ENCODE assay signal across 23 cellular contexts in the genomic region with DNA sequence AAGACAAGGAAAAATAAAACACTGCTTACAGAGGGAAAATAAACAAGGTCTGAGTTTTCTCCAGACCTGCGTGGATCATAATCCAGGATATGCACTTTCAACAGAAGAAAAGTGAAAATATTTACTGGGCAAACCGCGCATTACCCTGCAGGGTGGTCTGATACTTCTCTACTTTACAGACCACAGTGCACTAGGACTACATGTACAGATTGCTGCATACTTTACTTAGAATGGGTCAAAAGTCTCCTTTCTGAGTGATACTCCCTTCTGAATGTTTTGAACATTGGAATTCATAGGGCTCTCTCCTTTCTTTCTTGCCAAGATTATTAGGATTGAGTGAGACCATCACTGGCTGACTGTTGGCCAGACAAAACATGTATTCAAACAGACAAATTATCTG. TPM values are rescaled to one million over a fixed set of nuclear protein-coding genes. Genes with fewer than 3 reads are reported as not detected.
DNase-seq lines count a peak whose midpoint lies in the region; ATAC-seq and TF ChIP-seq lines count a peak whose summit lies in the region.
"Had no signal": no experiment of that assay in that cellular context is flagged by ENCODE, and none has a peak within 500 bp of the region (broad histone marks: within the 10 kb centered on the region; RNA-seq: fewer than 3 reads in every experiment).

No MANE protein-coding gene starts in this region.

- no peak for TF ChIP-seq POLR2A in uterus (IDR thresholded peaks at IDR 0.05)

- TF ChIP-seq CTCF in RWPE2 (IDR thresholded peaks at IDR 0.05; ENCODE audit: poor library complexity, severe bottlenecking) (no peak), choroid plexus epithelial cell (conservative IDR thresholded peaks at IDR 0.05; ENCODE audit: low read depth, low read length) (no peak), nephron (IDR thresholded peaks at IDR 0.05; ENCODE audit: unreplicated experiment in 3 of 3) (no peak), uterus (IDR thresholded peaks at IDR 0.05) (no peak)

- H3K9me3 Mint-ChIP-seq in nephron = peaks cover 16% of the 10 kb centered on the region

- H3K4me1 ChIP-seq in RWPE2 (ENCODE audit: insufficient read depth, poor library complexity, severe bottlenecking) (peaks cover 16% of the 10 kb centered on the region), uterus (peaks cover 0 to 15% of the 10 kb centered on the region in 2 donors)
- H3K4me1 ChIP-seq: BLaER1, Caco-2 had no signal

- H3K27me3 ChIP-seq in RWPE2 (ENCODE audit: insufficient read depth, poor library complexity, severe bottlenecking) (no peaks in the 10 kb centered on the region), uterus (no peaks in the 10 kb centered on the region)
- H3K27me3 ChIP-seq: BLaER1 had no signal

- no peaks in the 10 kb centered on the region for H3K36me3 ChIP-seq in RWPE2 (ENCODE audit: low read depth)
- no peaks in the 10 kb centered on the region for H3K36me3 ChIP-seq in uterus
- H3K36me3 ChIP-seq: BLaER1 had no signal

- H3K4me1 Mint-ChIP-seq in nephron = peaks cover 12% of the 10 kb centered on the region
- H3K4me1 Mint-ChIP-seq: IgD-negative memory B cell had no signal

- intact Hi-C loops in uterus (cut with DNase I; ENCODE audit: low total_unique reads) = no loop called here

- H3K27ac Mint-ChIP-seq in nephron = peak overlapping the region in 2 of 3 experiments; percentile 1 to 36
- H3K27ac Mint-ChIP-seq: CD4-positive, alpha-beta T cell; IgD-negative memory B cell had no signal

- no peaks in the 10 kb centered on the region for H3K27me3 Mint-ChIP-seq in nephron (ENCODE audit: low read depth)
- H3K27me3 Mint-ChIP-seq: CD4-positive, alpha-beta T cell; IgD-negative memory B cell had no signal

- no peak overlapping the region for H3K4me3 ChIP-seq in RWPE2 (ENCODE audit: severe bottlenecking)
- H3K4me3 ChIP-seq in choroid plexus epithelial cell (ENCODE audit: low read depth, low read length) = no peak overlapping the region
- H3K4me3 ChIP-seq in uterus = no peak overlapping the region
- H3K4me3 ChIP-seq: BLaER1 had no signal

- no peak overlapping the region for H3K4me3 Mint-ChIP-seq in nephron
- H3K4me3 Mint-ChIP-seq: CD4-positive, alpha-beta T cell; IgD-negative memory B cell had no signal

- ATAC-seq in RWPE2 (ENCODE audit: low read depth) = no peak
- no peak for ATAC-seq in activated CD4-positive, CD25-positive, alpha-beta regulatory T cell treated with anti-CD3 and anti-CD28 coated beads, Interleukin-2, amount 50 U/mL, for 24 hours
- ATAC-seq: HCT116 had no signal

- H3K27ac ChIP-seq in RWPE2 (ENCODE audit: poor library complexity, severe bottlenecking) (peak overlapping the region; percentile 42), uterus (peak overlapping the region; percentile 33 to 66)
- H3K27ac ChIP-seq: BLaER1 had no signal

- no peak for DNase-seq in RWPE2 (ENCODE audit: low spot score)
- peak; percentile 56 for DNase-seq in choroid plexus epithelial cell (ENCODE audit: low read depth)
- no peak for DNase-seq in uterus
- DNase-seq in D341Med (ENCODE audit: low spot score) = no peak
- no peak for DNase-seq in NK-92 (lab: John Stamatoyannopoulos, UW; ENCODE audit: unreplicated experiment)
- no peak for DNase-seq in GM19240 (ENCODE audit: insufficient read length, low spot score)
- DNase-seq: Caco-2; CD4-positive, alpha-beta T cell; DND-41; NCI-H1105; NCI-H146; NCI-H2029; NCI-H524 treated with DMSO at 0.1 percent for 48 hours; NCI-H82; Right ventricle myocardium superior had no signal

- H3K9me3 ChIP-seq in RWPE2 (ENCODE audit: severe bottlenecking) (no peaks in the 10 kb centered on the region), uterus (no peaks in the 10 kb centered on the region)
- H3K9me3 ChIP-seq: Caco-2 had no signal

- H3K36me3 Mint-ChIP-seq in nephron (ENCODE audit: low read depth) = no peaks in the 10 kb centered on the region
- H3K36me3 Mint-ChIP-seq: IgD-negative memory B cell had no signal

RNA-seq across cellular contexts. Expression of gene FIBIN, which starts 6.7 kb away (rescaled TPM):
- total RNA-seq in uterus = 10 to 100 TPM in 2 of 4 donors, 1 to 10 TPM in 2; 6.8 to 40.3 (median 14.6) TPM
- total RNA-seq: CD4-positive, alpha-beta T cell had no signal

RNA-seq across cellular contexts. Expression of gene BBOX1, which starts 53.4 kb away (rescaled TPM):
- under 1 TPM in 1 of 4 donors, not detected in 3; 0.55 TPM for total RNA-seq in uterus
- total RNA-seq: A673; Caco-2; CD4-positive, alpha-beta T cell; G401; H1; Right ventricle myocardium superior had no signal
